Comparison of ENCODE assay signal across 20 cellular contexts in the genomic region with DNA sequence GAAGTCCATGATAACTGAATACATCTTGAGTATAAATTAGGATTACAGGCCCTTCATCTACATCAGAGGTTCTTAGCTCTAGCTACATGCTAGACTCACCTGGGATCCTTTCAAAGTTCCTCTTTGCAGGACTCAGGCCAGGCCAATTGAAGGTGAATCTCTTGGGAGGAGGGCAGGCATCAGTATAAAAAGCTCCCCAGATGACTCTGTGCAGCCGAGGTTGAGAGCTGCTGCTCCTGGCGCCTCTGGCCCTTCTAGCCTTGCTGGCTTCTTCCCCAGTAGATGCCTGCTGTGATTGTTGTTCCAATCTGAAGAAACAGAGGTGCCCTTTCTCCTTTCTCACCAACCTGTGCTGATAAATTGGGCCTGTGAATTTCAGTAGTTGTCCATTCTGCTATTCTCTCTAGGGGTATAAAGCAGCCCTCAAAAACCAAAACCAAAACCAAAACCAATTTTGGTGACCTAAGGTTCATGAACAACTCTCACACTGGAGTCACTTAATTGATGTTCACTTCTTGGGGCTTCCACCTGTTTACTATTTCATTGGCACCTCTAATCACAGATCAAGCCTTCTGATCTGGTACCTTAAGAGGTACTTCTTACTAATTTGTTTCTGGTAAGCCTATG.
DNase-seq lines count a peak whose midpoint lies in the region; ATAC-seq and TF ChIP-seq lines count a peak whose summit lies in the region.
"Had no signal": no experiment of that assay in that cellular context is flagged by ENCODE, and none has a peak within 500 bp of the region (broad histone marks: within the 10 kb centered on the region; RNA-seq: fewer than 3 reads in every experiment).

No MANE protein-coding gene starts in this region.

- ATAC-seq in GM18517 (IDR thresholded peaks at IDR 0.05; ENCODE audit: unreplicated experiment) (peak; percentile 77), GM19468 (IDR thresholded peaks at IDR 0.05; ENCODE audit: extremely low read depth, unreplicated experiment) (peak; percentile 70), HG03025 (IDR thresholded peaks at IDR 0.05; ENCODE audit: low FRiP score, unreplicated experiment) (peak; percentile 53), HG03460 (IDR thresholded peaks at IDR 0.05; ENCODE audit: unreplicated experiment) (no peak), mucosa of descending colon (no peak)
- ATAC-seq: activated naive CD8-positive, alpha-beta T cell treated with anti-CD3 and anti-CD28 coated beads, Interleukin-2, amount 50 U/mL, for 24 hours; stimulated activated effector memory CD8-positive, alpha-beta T cell treated with anti-CD3 and anti-CD28 coated beads, Interleukin-12 subunit alpha, Interleukin-12 subunit beta, amount 100 ng/mL, for 72 hours; T-cell had no signal

- intact Hi-C loops in mucosa of descending colon (cut with DNase I, micrococcal nuclease) = no loop called here

- H3K4me1 ChIP-seq in mucosa of descending colon (ENCODE audit: low read depth) = no peaks in the 10 kb centered on the region
- H3K4me1 ChIP-seq: tibial artery had no signal

- TF ChIP-seq CTCF in mucosa of descending colon (IDR thresholded peaks at IDR 0.05) = no peak

- DNase-seq in RPMI8226 (peak; percentile 11), NCI-H524 treated with DMSO at 0.1 percent for 48 hours (lab: John Stamatoyannopoulos, UW) (no peak), mucosa of descending colon (no peak)
- DNase-seq in activated naive CD4-positive, alpha-beta T cell treated with anti-CD3 and anti-CD28 coated beads, Interleukin-2, amount 50 U/mL, for 16 hours = no peak
- DNase-seq: activated CD4-positive, alpha-beta memory T cell treated with anti-CD3 and anti-CD28 coated beads, Interleukin-2, amount 10 ng/mL, durations not matched to agents 7 days and 5 days; activated naive CD8-positive, alpha-beta T cell treated with anti-CD3 and anti-CD28 coated beads, Interleukin-2, amount 50 U/mL, for 24 hours; Calu3; head of caudate nucleus; mammary epithelial cell; NCI-H1048; T-cell; tibial artery; WERI-Rb-1 had no signal

- H3K36me3 ChIP-seq in mucosa of descending colon (ENCODE audit: low read depth) = no peaks in the 10 kb centered on the region
- H3K36me3 ChIP-seq: cardiac muscle cell, esophagus muscularis mucosa, tibial artery, WERI-Rb-1 had no signal

- no peaks in the 10 kb centered on the region for H3K9me3 ChIP-seq in mucosa of descending colon
- H3K9me3 ChIP-seq: esophagus muscularis mucosa, tibial artery had no signal

- no peak overlapping the region for H3K4me3 ChIP-seq in mucosa of descending colon
- H3K4me3 ChIP-seq: cardiac muscle cell, esophagus muscularis mucosa, tibial artery had no signal

Comparison
In these comparisons a context has a peak if more than half of its experiments do, and no peak if none do; other contexts are left out.
1. ATAC-seq: peak in GM18517 (single experiment), GM19468 (single experiment) and HG03025 (single experiment); none in HG03460 (single experiment) and mucosa of descending colon (single experiment).